ENCODE assay signal across 8 cellular contexts in the genomic region with DNA sequence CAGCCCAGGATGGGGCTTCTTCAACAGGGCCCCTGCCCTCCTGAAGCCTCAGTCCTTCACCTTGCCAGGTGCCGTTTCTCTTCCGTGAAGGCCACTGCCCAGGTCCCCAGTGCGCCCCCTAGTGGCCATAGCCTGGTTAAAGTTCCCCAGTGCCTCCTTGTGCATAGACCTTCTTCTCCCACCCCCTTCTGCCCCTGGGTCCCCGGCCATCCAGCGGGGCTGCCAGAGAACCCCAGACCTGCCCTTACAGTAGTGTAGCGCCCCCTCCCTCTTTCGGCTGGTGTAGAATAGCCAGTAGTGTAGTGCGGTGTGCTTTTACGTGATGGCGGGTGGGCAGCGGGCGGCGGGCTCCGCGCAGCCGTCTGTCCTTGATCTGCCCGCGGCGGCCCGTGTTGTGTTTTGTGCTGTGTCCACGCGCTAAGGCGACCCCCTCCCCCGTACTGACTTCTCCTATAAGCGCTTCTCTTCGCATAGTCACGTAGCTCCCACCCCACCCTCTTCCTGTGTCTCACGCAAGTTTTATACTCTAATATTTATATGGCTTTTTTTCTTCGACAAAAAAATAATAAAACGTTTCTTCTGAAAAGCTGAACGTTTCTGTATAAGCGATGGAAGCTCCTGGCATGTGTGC. TPM values are rescaled to one million over a fixed set of nuclear protein-coding genes. Genes with fewer than 3 reads are reported as not detected.
DNase-seq lines count a peak whose midpoint lies in the region; ATAC-seq and TF ChIP-seq lines count a peak whose summit lies in the region.

No MANE protein-coding gene starts in this region.

- H3K4me1 ChIP-seq in KMS-11 (ENCODE audit: low read depth, poor library complexity, severe bottlenecking), result no peaks in the 10 kb centered on the region

- H3K9me3 Mint-ChIP-seq in brain, result peaks cover 0 to 8% (median 0%) of the 10 kb centered on the region in 5 experiments

- H3K27ac Mint-ChIP-seq in brain, result peak overlapping the region in 4 of 5 experiments; percentile 98 to 99 (median 98)

- H3K4me3 ChIP-seq in GM06990 (replicated peaks; ENCODE audit: low read depth, low read length) (peak overlapping the region; percentile 42), KMS-11 (IDR thresholded peaks at IDR 0.05; ENCODE audit: insufficient read depth, low read depth, low read length) (no peak overlapping the region)

- no peak overlapping the region for H3K4me2 ChIP-seq in KMS-11

- no peak for ATAC-seq in GM21515 (IDR thresholded peaks at IDR 0.05; ENCODE audit: unreplicated experiment)

- TF ChIP-seq CTCF in GM06990 (IDR thresholded peaks at IDR 0.05; ENCODE audit: insufficient read depth, low read length, poor library complexity, severe bottlenecking) (peak; percentile 91), KMS-11 (conservative IDR thresholded peaks at IDR 0.05; ENCODE audit: low read depth, low read length) (peak; percentile 57), brain (conservative IDR thresholded peaks at IDR 0.05) (peak; percentile 68 to 95)

- H4K20me1 ChIP-seq in KMS-11 (ENCODE audit: insufficient read depth), result no peaks in the 10 kb centered on the region

- H2AFZ ChIP-seq in KMS-11 (ENCODE audit: low read depth), result no peak overlapping the region

- peaks cover 4% of the 10 kb centered on the region for H3K27me3 Mint-ChIP-seq in brain

- H3K79me2 ChIP-seq in KMS-11 (ENCODE audit: insufficient read depth, low read depth), result no peaks in the 10 kb centered on the region

- no peak overlapping the region for H3K27ac ChIP-seq in KMS-11

- peaks cover 50% of the 10 kb centered on the region for H3K36me3 Mint-ChIP-seq in brain

- H3K27me3 ChIP-seq in GM06990 (replicated peaks; ENCODE audit: control insufficient read depth, insufficient read depth, low read length) (no peaks in the 10 kb centered on the region), KMS-11 (ENCODE audit: insufficient read depth, low read depth) (no peaks in the 10 kb centered on the region)

- DNase-seq in GM06990 (ENCODE audit: extremely low read depth, insufficient read length) (peak; percentile 69), UCSD-AML1 (lab: John Stamatoyannopoulos, UW; ENCODE audit: unreplicated experiment) (peak; percentile 71), iPS-NIHi7 (ENCODE audit: extremely low spot score) (peak; percentile 91), A172 (ENCODE audit: low spot score) (no peak)
- DNase-seq in stimulated activated CD4-positive, alpha-beta T cell treated with anti-CD3 and anti-CD28 coated beads, Interleukin-12 subunit alpha, Interleukin-12 subunit beta, amount 100 ng/mL, for 24 hours (ENCODE audit: low read depth in 2 of 2), result peak; percentile 56 to 88

- peaks cover 8% of the 10 kb centered on the region for H3K36me3 ChIP-seq in GM06990 (ENCODE audit: control insufficient read depth, insufficient read depth, low read length)
- no peaks in the 10 kb centered on the region for H3K36me3 ChIP-seq in KMS-11 (ENCODE audit: insufficient read depth)

- H3K4me3 Mint-ChIP-seq in brain, result peak overlapping the region; percentile 83 to 87 (median 85)

- H3K9ac ChIP-seq in KMS-11, result no peak overlapping the region

- H3K4me1 Mint-ChIP-seq in brain, result peaks cover 93% of the 10 kb centered on the region

RNA-seq across cellular contexts. Expression of gene PCDHGC5, which starts 23.6 kb away (rescaled TPM):
- polyA plus RNA-seq in brain (ENCODE audit: insufficient read depth, low read depth, low replicate concordance), result 4.3 TPM
- total RNA-seq in A172 (2014; rRNA removed; shearing (Covaris generic)), result 1.1 and 3.7 TPM in 2 replicates

RNA-seq across cellular contexts. Expression of gene PCDHGC4, which starts 27.7 kb away (rescaled TPM):
- 31.8 TPM for polyA plus RNA-seq in brain (ENCODE audit: insufficient read depth, low read depth, low replicate concordance)
- total RNA-seq in A172 (2014; rRNA removed; shearing (Covaris generic)), result 0.22 TPM in 1 of 2 replicates, not detected in the other

RNA-seq across cellular contexts. Expression of gene PCDHGC3, which starts 36.7 kb away (rescaled TPM):
- polyA plus RNA-seq in brain (ENCODE audit: insufficient read depth, low read depth, low replicate concordance), result 246 TPM
- 46.6 and 51.7 TPM in 2 replicates for total RNA-seq in A172 (2014; rRNA removed; shearing (Covaris generic))
